In the genomic region with DNA sequence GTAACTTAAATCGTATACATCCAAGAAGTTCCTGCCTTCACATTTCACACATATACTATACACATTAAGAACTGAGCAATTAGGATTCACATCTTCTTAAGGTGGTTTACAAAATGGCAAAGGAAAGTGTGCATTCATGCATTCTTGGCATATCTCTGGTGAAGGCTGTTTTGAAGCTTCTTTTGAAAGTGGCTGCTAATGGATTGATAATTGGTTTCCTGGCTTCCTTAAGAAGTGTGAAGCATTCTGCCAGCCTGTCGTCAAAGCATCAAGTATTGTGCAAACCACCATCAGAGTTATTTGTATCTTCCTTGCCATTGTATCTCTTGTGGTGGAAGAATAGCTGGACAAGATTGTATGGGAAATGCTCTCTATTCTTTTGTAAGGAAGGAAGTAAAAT, we compare ENCODE assay signal across 28 cellular contexts.
"Had no signal": no experiment of that assay in that cellular context is flagged by ENCODE, and none has a peak within 500 bp of the region (broad histone marks: within the 10 kb centered on the region; RNA-seq: fewer than 3 reads in every experiment).

No MANE protein-coding gene starts in this region.

- H3K36me3 Mint-ChIP-seq: naive thymus-derived CD4-positive, alpha-beta T cell; natural killer cell treated with Interleukin-12 subunit alpha and Interleukin-12 subunit beta and Interleukin-15 and Interleukin-18, amount 100 ng/mL, for 72 hours; stimulated activated naive B cell treated with anti-CD40 and anti-IgM and Interleukin-4, amounts not matched to agents 10 μg/mL and 1 μg/mL and 100 μg/mL, for 72 hours had no signal

- H3K4me1 Mint-ChIP-seq: naive thymus-derived CD4-positive, alpha-beta T cell; neural crest cell; stimulated activated naive B cell treated with anti-CD40 and anti-IgM and Interleukin-4, amounts not matched to agents 10 μg/mL and 1 μg/mL and 100 μg/mL, for 72 hours had no signal

- H3K36me3 ChIP-seq: left ventricle myocardium inferior, pancreas, prostate gland, stomach, thyroid gland, transverse colon, upper lobe of right lung had no signal

- H3K4me1 ChIP-seq: left ventricle myocardium inferior, pancreas, prostate gland, stomach, testis, thyroid gland, transverse colon, upper lobe of right lung had no signal

- FAIRE-seq: pancreas, urothelium cell line had no signal

- H3K27me3 ChIP-seq: pancreas, testis, thyroid gland, transverse colon, upper lobe of right lung had no signal

- H3K9me3 Mint-ChIP-seq: natural killer cell treated with Interleukin-12 subunit alpha and Interleukin-12 subunit beta and Interleukin-15 and Interleukin-18, amount 100 ng/mL, for 72 hours; neural crest cell; stimulated activated naive B cell treated with anti-CD40 and anti-IgM and Interleukin-4, amounts not matched to agents 10 μg/mL and 1 μg/mL and 100 μg/mL, for 72 hours had no signal

- ATAC-seq: mucosa of descending colon; naive thymus-derived CD4-positive, alpha-beta T cell; natural killer cell treated with Interleukin-12 subunit alpha and Interleukin-12 subunit beta and Interleukin-15 and Interleukin-18, amount 100 ng/mL, for 72 hours; pancreas; right cardiac atrium; sciatic nerve; stimulated activated naive B cell treated with anti-CD40 and anti-IgM and Interleukin-4, amounts not matched to agents 10 μg/mL and 1 μg/mL and 100 μg/mL, for 72 hours; stimulated activated naive CD8-positive, alpha-beta T cell treated with anti-CD3 and anti-CD28 coated beads, Interleukin-15, Interleukin-2, amounts not matched to agents 100 U/mL and 50 U/mL, for 24 hours; upper lobe of right lung had no signal

- H3K4me3 ChIP-seq: hepatocyte, left ventricle myocardium inferior, lung, mucosa of descending colon, pancreas, prostate gland, skin epidermis, stomach, testis, thyroid gland, transverse colon, upper lobe of right lung had no signal

- H3K27ac ChIP-seq: hepatocyte, left ventricle myocardium inferior, pancreas, prostate gland, skin epidermis, stomach, testis, thyroid gland, transverse colon, upper lobe of right lung had no signal

- H2AFZ ChIP-seq: hepatocyte had no signal

- H3K4me2 ChIP-seq: hepatocyte had no signal

- H3K27ac Mint-ChIP-seq: naive thymus-derived CD4-positive, alpha-beta T cell; natural killer cell treated with Interleukin-12 subunit alpha and Interleukin-12 subunit beta and Interleukin-15 and Interleukin-18, amount 100 ng/mL, for 72 hours; stimulated activated naive B cell treated with anti-CD40 and anti-IgM and Interleukin-4, amounts not matched to agents 10 μg/mL and 1 μg/mL and 100 μg/mL, for 72 hours had no signal

- H3K9me3 ChIP-seq: left ventricle myocardium inferior, mucosa of descending colon, pancreas, prostate gland, stomach, testis, thyroid gland, transverse colon, upper lobe of right lung had no signal

- H3K4me3 Mint-ChIP-seq: naive thymus-derived CD4-positive, alpha-beta T cell; natural killer cell treated with Interleukin-12 subunit alpha and Interleukin-12 subunit beta and Interleukin-15 and Interleukin-18, amount 100 ng/mL, for 72 hours; neural crest cell; stimulated activated naive B cell treated with anti-CD40 and anti-IgM and Interleukin-4, amounts not matched to agents 10 μg/mL and 1 μg/mL and 100 μg/mL, for 72 hours had no signal

- H3K79me2 ChIP-seq: hepatocyte had no signal

- DNase-seq: left ventricle myocardium inferior; midbrain; mucosa of descending colon; naive thymus-derived CD4-positive, alpha-beta T cell; nucleus accumbens; pancreas; posterior cingulate gyrus; retina; right cardiac atrium; stimulated activated CD4-positive, alpha-beta T cell treated with anti-CD3 and anti-CD28 coated beads, Interleukin-12 subunit alpha, Interleukin-12 subunit beta, amount 100 ng/mL, for 4 hours; stimulated activated CD4-positive, alpha-beta T cell treated with anti-CD3 and anti-CD28 coated beads, Interleukin-15, amount 100 ng/mL, for 24 hours; stimulated activated CD4-positive, alpha-beta T cell treated with anti-CD3 and anti-CD28 coated beads, Interleukin-2, amount 100 ng/mL, for 24 hours; stimulated activated CD4-positive, alpha-beta T cell treated with anti-CD3 and anti-CD28 coated beads, Interleukin-4, amount 100 ng/mL, for 1 hour; stimulated activated naive B cell treated with anti-CD40 and anti-IgM and Interleukin-4, amounts not matched to agents 10 μg/mL and 1 μg/mL and 100 μg/mL, for 72 hours; stimulated activated naive CD8-positive, alpha-beta T cell treated with anti-CD3 and anti-CD28 coated beads, Interleukin-15, Interleukin-2, amounts not matched to agents 100 U/mL and 50 U/mL, for 24 hours; stomach; testis; thyroid gland; transverse colon; upper lobe of right lung had no signal
